Comparison of ENCODE assay signal across 10 cellular contexts in genomic region chr3:55481918-55482495, GRCh38. TPM values are rescaled to one million over a fixed set of nuclear protein-coding genes. Genes with fewer than 3 reads are reported as not detected.
DNase-seq lines count a peak whose midpoint lies in the region; ATAC-seq and TF ChIP-seq lines count a peak whose summit lies in the region.
"Had no signal": no experiment of that assay in that cellular context is flagged by ENCODE, and none has a peak within 500 bp of the region (broad histone marks: within the 10 kb centered on the region; RNA-seq: fewer than 3 reads in every experiment).

No MANE protein-coding gene starts in this region.

- H4K20me1 ChIP-seq in OCI-LY1 (ENCODE audit: insufficient read depth, low read length) (no peaks in the 10 kb centered on the region), fibroblast of lung (ENCODE audit: control insufficient read depth, extremely low read depth, insufficient read depth, low read length) (no peaks in the 10 kb centered on the region), neural progenitor cell (ENCODE audit: low read depth) (peaks cover 54% of the 10 kb centered on the region)

- H3K27ac Mint-ChIP-seq in neural progenitor cell: no peak overlapping the region
- no peak overlapping the region for H3K27ac Mint-ChIP-seq in activated naive CD4-positive, alpha-beta T cell treated with anti-CD3 and anti-CD28 coated beads, Interleukin-2, amount 50 U/mL, for 72 hours
- H3K27ac Mint-ChIP-seq: CD4-positive, alpha-beta T cell; stimulated activated naive CD8-positive, alpha-beta T cell treated with anti-CD3 and anti-CD28 coated beads, Interleukin-15, Interleukin-2, amounts not matched to agents 100 ng/mL and 50 ng/mL, for 24 hours had no signal

- no peak for ATAC-seq in activated naive CD4-positive, alpha-beta T cell treated with anti-CD3 and anti-CD28 coated beads, Interleukin-2, amount 50 U/mL, for 72 hours
- ATAC-seq in HG03571 (IDR thresholded peaks at IDR 0.05; ENCODE audit: unreplicated experiment) (no peak), GM19351 (IDR thresholded peaks at IDR 0.05; ENCODE audit: unreplicated experiment) (no peak)

- peaks cover 29% of the 10 kb centered on the region for H3K27me3 Mint-ChIP-seq in neural progenitor cell (ENCODE audit: insufficient read depth, low read depth)

- in situ Hi-C loops in ACHN (cut with HindIII; ENCODE audit: low pct_ligation_motif_present, low pct_unique_long_range_greater_than_20kb, low sequenced_read_pairs): no loop called here

- H3K9ac ChIP-seq in OCI-LY1 (ENCODE audit: low read length) (no peak overlapping the region; the same call in 1 of the 2 replicates), fibroblast of lung (ENCODE audit: insufficient read depth, low read length) (peak overlapping the region; percentile 68), neural progenitor cell (no peak overlapping the region)

- H3K4me1 ChIP-seq in OCI-LY1 (ENCODE audit: insufficient read depth, low read length, severe bottlenecking) (peaks cover 22% of the 10 kb centered on the region), fibroblast of lung (ENCODE audit: control insufficient read depth, extremely low read depth, insufficient read depth, low read length) (peaks cover 5% of the 10 kb centered on the region), neural progenitor cell (peaks cover 33% of the 10 kb centered on the region)

- H3F3A ChIP-seq in OCI-LY1 (ENCODE audit: insufficient read depth, low read length): no peaks in the 10 kb centered on the region
- H3F3A ChIP-seq in neural progenitor cell (ENCODE audit: low read depth): peaks cover 40% of the 10 kb centered on the region

- no peaks in the 10 kb centered on the region for H3K27me3 ChIP-seq in OCI-LY1 (ENCODE audit: insufficient read depth, low read length)
- no peaks in the 10 kb centered on the region for H3K27me3 ChIP-seq in fibroblast of lung (ENCODE audit: control insufficient read depth, insufficient read depth, low read length)
- peaks cover 98% of the 10 kb centered on the region for H3K27me3 ChIP-seq in neural progenitor cell

- H3K4me3 Mint-ChIP-seq in neural progenitor cell: peak overlapping the region; percentile 96
- H3K4me3 Mint-ChIP-seq: CD4-positive, alpha-beta T cell; stimulated activated naive CD8-positive, alpha-beta T cell treated with anti-CD3 and anti-CD28 coated beads, Interleukin-15, Interleukin-2, amounts not matched to agents 100 ng/mL and 50 ng/mL, for 24 hours had no signal

- DNase-seq in ACHN: peak; percentile 5
- peak; percentile 39 to 73 for DNase-seq in fibroblast of lung (ENCODE audit: low read depth in 2 of 2)
- peak; percentile 46 for DNase-seq in neural progenitor cell (ENCODE audit: low spot score)
- DNase-seq in NCI-H1436 (lab: John Stamatoyannopoulos, UW): no peak
- no peak for DNase-seq in activated naive CD4-positive, alpha-beta T cell treated with anti-CD3 and anti-CD28 coated beads, Interleukin-2, amount 50 U/mL, for 72 hours (ENCODE audit: low spot score in 2 of 2)
- DNase-seq: CD4-positive, alpha-beta T cell had no signal

- H2AFZ ChIP-seq in OCI-LY1 (ENCODE audit: low read length) (no peak overlapping the region), fibroblast of lung (ENCODE audit: low read length) (no peak overlapping the region), neural progenitor cell (replicated peaks) (peak overlapping the region; percentile 16)

- TF ChIP-seq CTCF in OCI-LY1 (IDR thresholded peaks at IDR 0.05; ENCODE audit: low read length): peak; percentile 17; the same call in 1 of the 2 replicates
- TF ChIP-seq CTCF in fibroblast of lung (conservative IDR thresholded peaks at IDR 0.05 in 1 of 2, IDR thresholded peaks at IDR 0.05 in 1 of 2; ENCODE audit: low read depth in 1 of 2, low read length in 2 of 2): peak; percentile 1 to 2
- peak; percentile 33 for TF ChIP-seq CTCF in neural progenitor cell (IDR thresholded peaks at IDR 0.05)

- peak overlapping the region; percentile 33 for H3K4me3 ChIP-seq in OCI-LY1 (ENCODE audit: low read depth, low read length, poor library complexity, severe bottlenecking)
- H3K4me3 ChIP-seq in fibroblast of lung (replicated peaks in 1 of 4; ENCODE audit: control extremely low read depth in 1 of 4, insufficient read depth in 1 of 4, low read depth in 3 of 4, low read length in 4 of 4): peak overlapping the region; percentile 44 to 91 (median 62)
- peak overlapping the region; percentile 74 for H3K4me3 ChIP-seq in neural progenitor cell

- H3K79me2 ChIP-seq in OCI-LY1 (ENCODE audit: insufficient read depth, low read length): no peaks in the 10 kb centered on the region
- peaks cover 93% of the 10 kb centered on the region for H3K79me2 ChIP-seq in fibroblast of lung (ENCODE audit: control insufficient read depth, insufficient read depth, low read length)
- H3K79me2 ChIP-seq in neural progenitor cell (ENCODE audit: low read depth): no peaks in the 10 kb centered on the region

- no peak overlapping the region for H3K27ac ChIP-seq in OCI-LY1 (ENCODE audit: low read depth, low read length, poor library complexity, severe bottlenecking)
- peak overlapping the region; percentile 88 for H3K27ac ChIP-seq in fibroblast of lung (ENCODE audit: insufficient read depth, low read length)
- no peak overlapping the region for H3K27ac ChIP-seq in neural progenitor cell

- H3K36me3 ChIP-seq in OCI-LY1 (ENCODE audit: insufficient read depth, low read length): peaks cover 11% of the 10 kb centered on the region
- H3K36me3 ChIP-seq in fibroblast of lung (ENCODE audit: control insufficient read depth, insufficient read depth, low read length): peaks cover 5% of the 10 kb centered on the region
- no peaks in the 10 kb centered on the region for H3K36me3 ChIP-seq in neural progenitor cell

- H3K4me1 Mint-ChIP-seq in neural progenitor cell: peaks cover 38% of the 10 kb centered on the region

- peaks cover 27% of the 10 kb centered on the region for H3K36me3 Mint-ChIP-seq in neural progenitor cell
- H3K36me3 Mint-ChIP-seq in activated naive CD4-positive, alpha-beta T cell treated with anti-CD3 and anti-CD28 coated beads, Interleukin-2, amount 50 U/mL, for 72 hours: peaks cover 6 to 17% of the 10 kb centered on the region in 2 donors

- H3K4me2 ChIP-seq in OCI-LY1 (ENCODE audit: low read length) (peak overlapping the region; percentile 45; the same call in 1 of the 2 replicates), fibroblast of lung (ENCODE audit: extremely low read depth, insufficient read depth, low read length) (peak overlapping the region; percentile 87), neural progenitor cell (peak overlapping the region; percentile 94)

- H3K9me2 ChIP-seq in OCI-LY1 (ENCODE audit: low read depth, low read length): no peaks in the 10 kb centered on the region

- H3K9me3 ChIP-seq in OCI-LY1 (ENCODE audit: low read length): no peaks in the 10 kb centered on the region
- no peaks in the 10 kb centered on the region for H3K9me3 ChIP-seq in fibroblast of lung (ENCODE audit: control insufficient read depth, insufficient read depth, low read depth, low read length)
- H3K9me3 ChIP-seq in neural progenitor cell (ENCODE audit: low read depth): no peaks in the 10 kb centered on the region

- no peaks in the 10 kb centered on the region for H3K9me3 Mint-ChIP-seq in neural progenitor cell
- no peaks in the 10 kb centered on the region for H3K9me3 Mint-ChIP-seq in activated naive CD4-positive, alpha-beta T cell treated with anti-CD3 and anti-CD28 coated beads, Interleukin-2, amount 50 U/mL, for 72 hours
- H3K9me3 Mint-ChIP-seq: CD4-positive, alpha-beta T cell; stimulated activated naive CD8-positive, alpha-beta T cell treated with anti-CD3 and anti-CD28 coated beads, Interleukin-15, Interleukin-2, amounts not matched to agents 100 ng/mL and 50 ng/mL, for 24 hours had no signal

RNA-seq across cellular contexts. Expression of gene WNT5A, which starts 5.1 kb away (rescaled TPM):
- total RNA-seq in fibroblast of lung (52.6 and 117 TPM in 2 replicates), neural progenitor cell (ENCODE audit: low replicate concordance) (3.3 and 5.5 TPM in 2 replicates)
- 78.2 and 224 TPM in 2 replicates for polyA plus RNA-seq in fibroblast of lung
- 53.9 and 150 TPM in 2 replicates for polyA plus RNA-seq in fibroblast of lung (2012)
- polyA minus RNA-seq in fibroblast of lung (ENCODE audit: low replicate concordance): 60.8 and 154 TPM in 2 replicates
- total RNA-seq in activated naive CD4-positive, alpha-beta T cell treated with anti-CD3 and anti-CD28 coated beads, Interleukin-2, amount 50 U/mL, for 72 hours: not detected

Comparison
In these comparisons a context has a peak if more than half of its experiments do, and no peak if none do; other contexts are left out.
1. DNase-seq: peak in ACHN (single experiment), fibroblast of lung (2 of 2) and neural progenitor cell (single experiment); none in NCI-H1436 (single experiment) and activated naive CD4-positive, alpha-beta T cell treated with anti-CD3 and anti-CD28 coated beads, Interleukin-2, amount 50 U/mL, for 72 hours (0 of 2).
2. Peak in every context shown above with its lines, with median percentiles within 50 percentile points of each other: H3K4me2 ChIP-seq, H3K4me3 ChIP-seq and CTCF ChIP-seq.